In the genomic region with DNA sequence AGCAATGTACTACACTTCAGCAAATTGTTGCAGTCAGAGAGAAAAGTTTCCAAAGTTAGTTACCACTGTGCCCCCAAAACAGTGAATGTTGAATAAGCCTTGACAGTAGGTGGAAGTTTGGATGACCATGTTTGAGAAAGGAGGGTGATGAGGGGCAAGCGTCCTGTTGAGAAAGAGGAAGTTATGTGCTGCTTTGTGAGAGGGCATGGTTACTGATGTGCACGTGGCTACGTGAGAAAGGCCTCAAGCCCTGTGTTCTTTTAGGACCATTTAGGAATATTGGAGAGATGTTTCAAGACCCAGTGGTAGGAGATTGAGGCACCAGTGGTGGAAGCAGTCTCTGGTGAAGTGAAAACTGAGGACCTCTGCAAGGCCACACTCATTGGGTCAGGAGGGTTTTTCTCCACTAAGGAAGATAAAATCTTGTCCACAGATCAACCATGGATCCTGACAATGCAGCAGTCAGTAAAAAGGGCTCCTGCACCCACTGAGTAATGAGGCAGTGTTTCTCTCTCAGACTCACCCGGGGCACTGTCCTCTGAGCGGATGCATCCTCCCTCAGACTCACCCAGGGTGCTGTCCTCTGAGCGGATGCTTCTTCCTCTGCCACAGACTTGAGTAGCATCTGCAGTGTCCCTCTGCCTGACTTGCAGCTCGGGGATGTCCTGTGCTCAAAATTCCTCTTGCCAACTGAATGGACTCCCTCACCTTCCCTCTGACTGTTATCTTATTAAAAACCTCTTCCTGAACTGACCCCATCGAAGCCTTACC, we compare ENCODE assay signal across 16 cellular contexts. TPM values are rescaled to one million over a fixed set of nuclear protein-coding genes. Genes with fewer than 3 reads are reported as not detected.
A peak's percentile ranks its signal among the peaks of the same experiment; 100 is the strongest.
DNase-seq lines count a peak whose midpoint lies in the region; ATAC-seq, FAIRE-seq and TF ChIP-seq lines count a peak whose summit lies in the region.
"Had no signal": no experiment of that assay in that cellular context is flagged by ENCODE, and none has a peak within 500 bp of the region (broad histone marks: within the 10 kb centered on the region; RNA-seq: fewer than 3 reads in every experiment).

No MANE protein-coding gene starts in this region.

- peak overlapping the region; percentile 59 for H2AFZ ChIP-seq in OCI-LY3 (ENCODE audit: low read depth, low read length)

- no peak overlapping the region for H3K27ac ChIP-seq in OCI-LY3 (ENCODE audit: low read length)
- H3K27ac ChIP-seq: skin epidermis had no signal

- no peak for TF ChIP-seq POLR2A in GM12891 (IDR thresholded peaks at IDR 0.05; ENCODE audit: low read depth, low read length)

- no peaks in the 10 kb centered on the region for H3K36me3 ChIP-seq in OCI-LY3 (replicated peaks; ENCODE audit: low read depth, low read length)

- no peak overlapping the region for H3K4me2 ChIP-seq in OCI-LY3 (ENCODE audit: low read length)

- peak; percentile 28 for ATAC-seq in HG02798 (IDR thresholded peaks at IDR 0.05; ENCODE audit: poor library complexity, unreplicated experiment)
- ATAC-seq in memory B cell (ENCODE audit: low read depth) = peak; percentile 49
- ATAC-seq in activated T-cell treated with anti-CD3 and anti-CD28 coated beads, Interleukin-2, amount 50 U/mL, for 72 hours (replicated peaks in 1 of 2) = no peak
- no peak for ATAC-seq in GM18870 (IDR thresholded peaks at IDR 0.05; ENCODE audit: unreplicated experiment)
- no peak for ATAC-seq in HG02610 (IDR thresholded peaks at IDR 0.05; ENCODE audit: unreplicated experiment)
- ATAC-seq: Panc1, T-cell had no signal

- H3K4me3 Mint-ChIP-seq in memory B cell = no peak overlapping the region
- H3K4me3 Mint-ChIP-seq in activated T-cell treated with anti-CD3 and anti-CD28 coated beads, Interleukin-2, amount 50 U/mL, for 72 hours = no peak overlapping the region
- H3K4me3 Mint-ChIP-seq: activated T-cell treated with anti-CD3 and anti-CD28 coated beads, Interleukin-2, amount 50 U/mL, for 24 hours; T-cell had no signal

- peaks cover 2% of the 10 kb centered on the region for H3K9me3 Mint-ChIP-seq in memory B cell
- no peaks in the 10 kb centered on the region for H3K9me3 Mint-ChIP-seq in activated T-cell treated with anti-CD3 and anti-CD28 coated beads, Interleukin-2, amount 50 U/mL, for 72 hours
- H3K9me3 Mint-ChIP-seq: activated T-cell treated with anti-CD3 and anti-CD28 coated beads, Interleukin-2, amount 50 U/mL, for 24 hours; T-cell had no signal

- H3K4me3 ChIP-seq in OCI-LY3 (ENCODE audit: low read length) = no peak overlapping the region
- H3K4me3 ChIP-seq: skin epidermis had no signal

- H3K27me3 Mint-ChIP-seq in memory B cell = no peaks in the 10 kb centered on the region
- no peaks in the 10 kb centered on the region for H3K27me3 Mint-ChIP-seq in activated T-cell treated with anti-CD3 and anti-CD28 coated beads, Interleukin-2, amount 50 U/mL, for 72 hours (ENCODE audit: low read depth)
- H3K27me3 Mint-ChIP-seq: activated T-cell treated with anti-CD3 and anti-CD28 coated beads, Interleukin-2, amount 50 U/mL, for 24 hours; T-cell had no signal

- H3K27me3 ChIP-seq in OCI-LY3 (ENCODE audit: low read depth, low read length) = no peaks in the 10 kb centered on the region

- H3K36me3 Mint-ChIP-seq in memory B cell = peaks cover 9% of the 10 kb centered on the region
- peaks cover 0 to 2% of the 10 kb centered on the region in 2 donors for H3K36me3 Mint-ChIP-seq in activated T-cell treated with anti-CD3 and anti-CD28 coated beads, Interleukin-2, amount 50 U/mL, for 72 hours (ENCODE audit: insufficient read depth in 2 of 2)

- no peaks in the 10 kb centered on the region for H3K79me2 ChIP-seq in OCI-LY3 (ENCODE audit: low read length)

- H3K9me3 ChIP-seq in OCI-LY3 (ENCODE audit: insufficient read depth, low read length) = no peaks in the 10 kb centered on the region

- no peak overlapping the region for H3K9ac ChIP-seq in OCI-LY3 (ENCODE audit: low read length)

- FAIRE-seq in GM12891 (lab: Jason Lieb, UNC) = peak; percentile 74
- FAIRE-seq: endothelial cell of umbilical vein had no signal

- DNase-seq in GM12891 (ENCODE audit: insufficient read length, low spot score) (no peak), memory B cell (ENCODE audit: low spot score in 2 of 2) (no peak), EL (no peak)
- DNase-seq in activated T-cell treated with anti-CD3 and anti-CD28 coated beads, Interleukin-2, amount 50 U/mL, for 72 hours = no peak
- DNase-seq: activated T-cell treated with anti-CD3 and anti-CD28 coated beads, Interleukin-2, amount 50 U/mL, for 24 hours; NCI-H1436 treated with DMSO at 0.1 percent for 48 hours; NCI-H345; occipital lobe; T-cell had no signal

- H4K20me1 ChIP-seq in OCI-LY3 (ENCODE audit: insufficient read depth, low read length) = no peaks in the 10 kb centered on the region

- peaks cover 39% of the 10 kb centered on the region for H3K4me1 Mint-ChIP-seq in memory B cell
- H3K4me1 Mint-ChIP-seq in activated T-cell treated with anti-CD3 and anti-CD28 coated beads, Interleukin-2, amount 50 U/mL, for 72 hours (ENCODE audit: low read depth) = peaks cover 23% of the 10 kb centered on the region

- H3K4me1 ChIP-seq in OCI-LY3 (ENCODE audit: low read length) = peaks cover 43% of the 10 kb centered on the region

- TF ChIP-seq CTCF in OCI-LY3 (IDR thresholded peaks at IDR 0.05; ENCODE audit: low read depth, low read length) = no peak

- peak overlapping the region; percentile 14 for H3K27ac Mint-ChIP-seq in memory B cell
- no peak overlapping the region for H3K27ac Mint-ChIP-seq in activated T-cell treated with anti-CD3 and anti-CD28 coated beads, Interleukin-2, amount 50 U/mL, for 72 hours
- H3K27ac Mint-ChIP-seq: activated T-cell treated with anti-CD3 and anti-CD28 coated beads, Interleukin-2, amount 50 U/mL, for 24 hours; T-cell had no signal

TF ChIP-seq in GM12891, 5 proteins besides CTCF, POLR2A, EP300 and RAD21:
- TF ChIP-seq PAX5 (IDR thresholded peaks at IDR 0.05; ENCODE audit: insufficient read depth, low read length, severe bottlenecking) (no peak), POU2F2 (IDR thresholded peaks at IDR 0.05; ENCODE audit: low read depth, low read length) (no peak), SPI1 (IDR thresholded peaks at IDR 0.05; ENCODE audit: low read depth, low read length) (no peak), TAF1 (IDR thresholded peaks at IDR 0.05; ENCODE audit: low read depth, low read length) (no peak), POLR2AphosphoS5 (IDR thresholded peaks at IDR 0.05; ENCODE audit: low read depth, low read length) (no peak)

RNA-seq across cellular contexts. Expression of gene ACTR3, which starts 34.7 kb away (rescaled TPM):
- 288 TPM for polyA plus RNA-seq in GM12891 (2012; ENCODE audit: low read depth, missing spikeins)
- 100 to 1,000 TPM; 490 to 497 TPM for total RNA-seq in activated T-cell treated with anti-CD3 and anti-CD28 coated beads, Interleukin-2, amount 50 U/mL, for 72 hours

Comparison
In these comparisons a context has a peak if more than half of its experiments do, and no peak if none do; other contexts are left out.
1. ATAC-seq: peak in HG02798 (single experiment) and memory B cell (single experiment); none in activated T-cell treated with anti-CD3 and anti-CD28 coated beads, Interleukin-2, amount 50 U/mL, for 72 hours (0 of 2), GM18870 (single experiment) and HG02610 (single experiment).